In the genomic region with DNA sequence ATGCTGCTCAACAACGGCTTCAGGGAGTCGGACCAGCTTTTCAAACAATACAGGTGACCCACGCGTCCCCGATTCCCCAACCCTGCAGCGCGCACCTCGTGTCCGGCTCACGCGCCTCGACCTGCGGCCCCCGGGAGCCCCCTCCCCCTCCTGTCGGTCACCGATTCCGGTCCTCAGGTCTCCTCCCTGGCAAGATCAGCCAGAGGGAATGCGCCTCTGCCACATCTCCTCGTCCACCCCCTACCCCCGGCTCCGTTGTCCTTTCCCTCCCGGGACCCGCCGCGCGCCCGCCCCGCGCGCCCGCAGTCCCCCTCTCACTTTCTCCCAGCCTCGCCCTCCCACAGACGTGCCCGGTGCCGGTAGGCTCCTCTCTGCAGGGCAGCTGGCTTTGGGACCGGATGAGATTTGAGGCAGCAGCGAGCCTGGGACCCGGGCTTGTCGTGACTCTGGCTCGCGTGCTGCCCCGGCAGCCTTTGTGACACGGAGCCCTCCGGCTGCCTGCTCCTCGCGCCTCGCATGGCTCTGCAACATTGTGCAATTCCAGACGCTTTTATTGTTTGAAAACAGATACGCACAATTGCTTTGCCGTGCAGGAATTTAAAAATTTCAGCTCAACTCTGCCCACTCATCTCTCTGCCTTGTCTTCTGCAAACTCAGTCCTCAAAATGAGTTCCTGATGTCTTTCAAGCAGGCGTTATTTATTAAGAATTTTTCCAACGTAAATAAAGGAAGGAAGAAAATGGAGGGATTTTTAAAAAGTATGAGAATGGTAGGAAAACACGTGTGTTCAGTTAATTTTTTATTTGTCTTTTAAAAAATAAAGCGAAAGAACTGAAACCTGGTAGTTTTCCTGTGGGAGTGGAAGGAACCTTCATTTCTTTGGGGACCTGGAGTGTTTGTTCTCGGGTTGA, we compare ENCODE assay signal across 8 cellular contexts. TPM values are rescaled to one million over a fixed set of nuclear protein-coding genes. Genes with fewer than 3 reads are reported as not detected.
DNase-seq lines count a peak whose midpoint lies in the region; ATAC-seq, FAIRE-seq and TF ChIP-seq lines count a peak whose summit lies in the region.

No MANE protein-coding gene starts in this region.

- intact Hi-C loops in thyroid gland (cut with DNase I): no loop called here

- no peak for TF ChIP-seq RAD21 in A549 (conservative IDR thresholded peaks at IDR 0.05 in 1 of 2, IDR thresholded peaks at IDR 0.05 in 1 of 2)

- no peak overlapping the region for H2AFZ ChIP-seq in OCI-LY1 (ENCODE audit: low read length)

- no peaks in the 10 kb centered on the region for H3K9me3 Mint-ChIP-seq in naive B cell

- H3K36me3 ChIP-seq in OCI-LY1 (ENCODE audit: insufficient read depth, low read length) (no peaks in the 10 kb centered on the region), thyroid gland (no peaks in the 10 kb centered on the region)

- H3K27ac ChIP-seq in A549 (peak overlapping the region; percentile 80 to 98), OCI-LY1 (ENCODE audit: low read depth, low read length, poor library complexity, severe bottlenecking) (no peak overlapping the region), thyroid gland (peak overlapping the region; percentile 45 to 82 (median 64))

- H3K4me1 Mint-ChIP-seq in naive B cell: peaks cover 68 to 81% (median 68%) of the 10 kb centered on the region in 3 donors

- no peaks in the 10 kb centered on the region for H4K20me1 ChIP-seq in OCI-LY1 (ENCODE audit: insufficient read depth, low read length)

- no peaks in the 10 kb centered on the region for H3F3A ChIP-seq in OCI-LY1 (ENCODE audit: insufficient read depth, low read length)

- H3K36me3 Mint-ChIP-seq in naive B cell: no peaks in the 10 kb centered on the region

- peak; percentile 43 to 52 for ATAC-seq in A549
- ATAC-seq in GM21825 (IDR thresholded peaks at IDR 0.05; ENCODE audit: unreplicated experiment): peak; percentile 6
- peak; percentile 7 to 16 for ATAC-seq in naive B cell (ENCODE audit: low read depth in 2 of 2)
- ATAC-seq in GM18517 (IDR thresholded peaks at IDR 0.05; ENCODE audit: unreplicated experiment): no peak

- no peaks in the 10 kb centered on the region for H3K9me2 ChIP-seq in OCI-LY1 (ENCODE audit: low read depth, low read length)

- H3K9ac ChIP-seq in OCI-LY1 (ENCODE audit: low read length): peak overlapping the region; percentile 64

- H3K27me3 ChIP-seq in OCI-LY1 (ENCODE audit: insufficient read depth, low read length) (no peaks in the 10 kb centered on the region), thyroid gland (no peaks in the 10 kb centered on the region)

- no peak for FAIRE-seq in A549 (lab: Jason Lieb, UNC)

- H3K4me2 ChIP-seq in A549: peak overlapping the region; percentile 91
- peak overlapping the region; percentile 82 for H3K4me2 ChIP-seq in OCI-LY1 (ENCODE audit: low read length)

- POLR2A ChIA-PET in A549 (lab: Yijun Ruan, JAX): interaction anchor here (1.0 to 1.8 kb wide), 2 partner anchors 20 to 123 kb away, joined by 3 to 5 read pairs; a partner anchor contains a TSS

- H3K4me3 Mint-ChIP-seq in naive B cell: peak overlapping the region; percentile 90 to 98 (median 94)

- WGBS in A549 (ENCODE audit: missing lambda C conversion rate): 8% methylated on average over 13 of the region's 55 CpGs
- 3 to 4% methylated on average over 31 to 35 of the region's 55 CpGs for WGBS in thyroid gland, 2 donors

- no peak for TF ChIP-seq EP300 in A549 (IDR thresholded peaks at IDR 0.05)

- DNase-seq in A549 (ENCODE audit: low read depth in 1 of 2, low spot score in 1 of 2) (peak; percentile 16 to 27), fibroblast of peridontal ligament (ENCODE audit: extremely low read depth) (peak; percentile 91), naive B cell (peak; percentile 26), thyroid gland (peak; percentile 52 to 61)
- peak; percentile 44 for DNase-seq in activated effector memory CD4-positive, alpha-beta T cell treated with Interleukin-2 at 50 U/mL for 16 hours

- H3K9me3 ChIP-seq in A549: no peaks in the 10 kb centered on the region
- H3K9me3 ChIP-seq in OCI-LY1 (ENCODE audit: low read length): no peaks in the 10 kb centered on the region
- no peaks in the 10 kb centered on the region for H3K9me3 ChIP-seq in thyroid gland

- TF ChIP-seq POLR2A in A549 (IDR thresholded peaks at IDR 0.05; ENCODE audit: low read length) (no peak), thyroid gland (IDR thresholded peaks at IDR 0.05) (no peak)

- H3K79me2 ChIP-seq in OCI-LY1 (ENCODE audit: insufficient read depth, low read length): no peaks in the 10 kb centered on the region

- H3K4me1 ChIP-seq in A549 (peaks cover 13% of the 10 kb centered on the region), OCI-LY1 (ENCODE audit: insufficient read depth, low read length, severe bottlenecking) (peaks cover 24% of the 10 kb centered on the region), thyroid gland (peaks cover 3 to 7% of the 10 kb centered on the region in 2 donors)

- H3K4me3 ChIP-seq in A549: peak overlapping the region; percentile 87
- H3K4me3 ChIP-seq in OCI-LY1 (ENCODE audit: low read depth, low read length, poor library complexity, severe bottlenecking): peak overlapping the region; percentile 74
- peak overlapping the region; percentile 22 to 89 (median 70) for H3K4me3 ChIP-seq in thyroid gland (replicated peaks in 1 of 3)

- CTCF ChIA-PET in A549 (lab: Yijun Ruan, JAX): interaction anchor here (0.6 to 1.5 kb wide), 2 partner anchors 13 to 91 kb away, joined by 3 to 4 read pairs; no protein-coding TSS in a partner anchor

- TF ChIP-seq CTCF in A549 (IDR thresholded peaks at IDR 0.05): no peak
- TF ChIP-seq CTCF in OCI-LY1 (IDR thresholded peaks at IDR 0.05; ENCODE audit: low read length): no peak
- no peak for TF ChIP-seq CTCF in thyroid gland (IDR thresholded peaks at IDR 0.05)

- H3K27ac Mint-ChIP-seq in naive B cell: peak overlapping the region; percentile 58 to 90 (median 85)

- H3K27me3 Mint-ChIP-seq in naive B cell: no peaks in the 10 kb centered on the region

TF ChIP-seq in A549, 52 proteins besides CTCF, POLR2A, EP300 and RAD21:
- TF ChIP-seq ZFP36 (IDR thresholded peaks at IDR 0.05; ENCODE audit: borderline replicate concordance, partially characterized antibody): no peak
- no peak for TF ChIP-seq MAFK (IDR thresholded peaks at IDR 0.05; ENCODE audit: partially characterized antibody)
- TF ChIP-seq, protein P1, sequence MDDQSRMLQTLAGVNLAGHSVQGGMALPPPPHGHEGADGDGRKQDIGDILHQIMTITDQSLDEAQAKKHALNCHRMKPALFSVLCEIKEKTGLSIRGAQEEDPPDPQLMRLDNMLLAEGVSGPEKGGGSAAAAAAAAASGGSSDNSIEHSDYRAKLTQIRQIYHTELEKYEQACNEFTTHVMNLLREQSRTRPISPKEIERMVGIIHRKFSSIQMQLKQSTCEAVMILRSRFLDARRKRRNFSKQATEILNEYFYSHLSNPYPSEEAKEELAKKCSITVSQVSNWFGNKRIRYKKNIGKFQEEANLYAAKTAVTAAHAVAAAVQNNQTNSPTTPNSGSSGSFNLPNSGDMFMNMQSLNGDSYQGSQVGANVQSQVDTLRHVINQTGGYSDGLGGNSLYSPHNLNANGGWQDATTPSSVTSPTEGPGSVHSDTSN (IDR thresholded peaks at IDR 0.05): no peak
- no peak for TF ChIP-seq RNF2 (IDR thresholded peaks at IDR 0.05; ENCODE audit: borderline replicate concordance, low read depth)
- TF ChIP-seq KDM1A (IDR thresholded peaks at IDR 0.05; ENCODE audit: low read depth): no peak
- no peak for TF ChIP-seq KDM5A (IDR thresholded peaks at IDR 0.05)
- TF ChIP-seq CEBPB (IDR thresholded peaks at IDR 0.05): peak; percentile 45 to 81; a peak in 3 of 4 replicates
- TF ChIP-seq, protein P2, sequence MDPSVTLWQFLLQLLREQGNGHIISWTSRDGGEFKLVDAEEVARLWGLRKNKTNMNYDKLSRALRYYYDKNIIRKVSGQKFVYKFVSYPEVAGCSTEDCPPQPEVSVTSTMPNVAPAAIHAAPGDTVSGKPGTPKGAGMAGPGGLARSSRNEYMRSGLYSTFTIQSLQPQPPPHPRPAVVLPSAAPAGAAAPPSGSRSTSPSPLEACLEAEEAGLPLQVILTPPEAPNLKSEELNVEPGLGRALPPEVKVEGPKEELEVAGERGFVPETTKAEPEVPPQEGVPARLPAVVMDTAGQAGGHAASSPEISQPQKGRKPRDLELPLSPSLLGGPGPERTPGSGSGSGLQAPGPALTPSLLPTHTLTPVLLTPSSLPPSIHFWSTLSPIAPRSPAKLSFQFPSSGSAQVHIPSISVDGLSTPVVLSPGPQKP (IDR thresholded peaks at IDR 0.05; ENCODE audit: low read depth, low read length): no peak
- TF ChIP-seq, protein P3, sequence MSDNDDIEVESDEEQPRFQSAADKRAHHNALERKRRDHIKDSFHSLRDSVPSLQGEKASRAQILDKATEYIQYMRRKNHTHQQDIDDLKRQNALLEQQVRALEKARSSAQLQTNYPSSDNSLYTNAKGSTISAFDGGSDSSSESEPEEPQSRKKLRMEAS (IDR thresholded peaks at IDR 0.05): peak; percentile 61; the same call in 1 of the 2 replicates
- TF ChIP-seq, protein P4, sequence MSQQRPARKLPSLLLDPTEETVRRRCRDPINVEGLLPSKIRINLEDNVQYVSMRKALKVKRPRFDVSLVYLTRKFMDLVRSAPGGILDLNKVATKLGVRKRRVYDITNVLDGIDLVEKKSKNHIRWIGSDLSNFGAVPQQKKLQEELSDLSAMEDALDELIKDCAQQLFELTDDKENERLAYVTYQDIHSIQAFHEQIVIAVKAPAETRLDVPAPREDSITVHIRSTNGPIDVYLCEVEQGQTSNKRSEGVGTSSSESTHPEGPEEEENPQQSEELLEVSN (IDR thresholded peaks at IDR 0.05; ENCODE audit: borderline replicate concordance, low read depth): peak; percentile 72; the same call in 1 of the 2 replicates
- no peak for TF ChIP-seq CBX8 (IDR thresholded peaks at IDR 0.05)
- no peak for TF ChIP-seq PHF8 (IDR thresholded peaks at IDR 0.05; ENCODE audit: borderline replicate concordance, low read depth)
- no peak for TF ChIP-seq NFE2L2 (conservative IDR thresholded peaks at IDR 0.05; ENCODE audit: low read length)
- no peak for TF ChIP-seq MAZ (IDR thresholded peaks at IDR 0.05; ENCODE audit: borderline replicate concordance, low read depth, low read length)
- no peak for TF ChIP-seq NPAS2 (CRISPR knock-in tag; IDR thresholded peaks at IDR 0.05; ENCODE audit: borderline replicate concordance)

RNA-seq across cellular contexts. Expression of a gene that starts 0.7 kb away (rescaled TPM):
- polyA plus RNA-seq in A549 (2011; rRNA removed): 18.4 and 19.2 TPM in 2 replicates
- polyA plus RNA-seq in A549 (2012; cell fraction: cytosol; rRNA removed): 4.1 and 5.0 TPM in 2 replicates
- polyA plus RNA-seq in A549 (2012; cell fraction: nucleus; rRNA removed): 4.7 and 6.2 TPM in 2 replicates
- polyA plus RNA-seq in A549 (2017; fragmentation: RNase III; extraction: RNeasy Plus Mini Kit Qiagen cat#74134 plus additional on column Dnase treatment): 7.3 to 8.7 TPM (median 8.7 TPM) in 3 replicates
- 14.5 and 14.9 TPM in 2 replicates for polyA minus RNA-seq in A549 (2011; rRNA and poly(A)+ RNA removed)
- 10 to 100 TPM; 20.4 to 34.5 (median 24.3) TPM for polyA plus RNA-seq in naive B cell (ENCODE audit: low read depth in 6 of 6)
- total RNA-seq in thyroid gland: 10 to 100 TPM; 10.6 to 25.4 (median 12.9) TPM

Comparison
In these comparisons a context has a peak if more than half of its experiments do, and no peak if none do; other contexts are left out.
1. DNase-seq: peak in every context shown above with its lines; median percentile 91 in fibroblast of peridontal ligament; 56 in thyroid gland; 44 in activated effector memory CD4-positive, alpha-beta T cell treated with Interleukin-2 at 50 U/mL for 16 hours; 26 in naive B cell; 22 in A549.